ENCODE assay signal across 8 cellular contexts in the genomic region with DNA sequence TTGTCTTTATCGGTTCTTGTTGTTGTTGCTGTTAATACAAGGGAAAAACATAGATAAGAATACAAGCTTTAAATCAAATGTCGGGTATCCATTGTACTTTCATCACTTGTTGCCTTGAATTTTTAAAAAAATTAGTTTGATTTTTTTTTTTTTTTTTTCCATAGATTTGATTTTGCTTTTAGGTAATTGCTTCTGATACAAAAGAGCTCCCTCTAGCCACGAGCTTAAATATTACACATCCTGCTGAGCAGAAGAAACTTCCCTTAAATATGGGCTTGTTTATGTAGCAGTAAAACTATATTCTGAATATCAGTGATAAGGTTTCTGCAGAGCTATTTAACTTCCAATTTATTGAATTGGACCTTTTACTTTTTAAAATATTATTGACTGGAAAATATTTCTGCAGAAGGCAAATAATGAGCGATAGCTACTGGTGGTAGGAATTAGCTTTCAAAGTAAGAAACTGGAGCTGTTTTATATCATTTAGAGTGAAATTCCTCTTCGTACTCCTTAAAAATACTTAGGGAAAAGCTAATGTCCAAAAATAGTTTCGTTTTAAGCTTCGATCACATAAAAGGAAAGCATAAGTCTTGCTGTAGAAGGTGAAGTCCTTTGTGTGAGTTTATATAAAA.
A peak's percentile ranks its signal among the peaks of the same experiment; 100 is the strongest.
DNase-seq lines count a peak whose midpoint lies in the region; ATAC-seq and TF ChIP-seq lines count a peak whose summit lies in the region.

No MANE protein-coding gene starts in this region.

- H3K4me1 ChIP-seq in right cardiac atrium (ENCODE audit: control insufficient read depth, insufficient read depth, low read length), result no peaks in the 10 kb centered on the region

- H3K4me1 Mint-ChIP-seq in effector memory CD8-positive, alpha-beta T cell (ENCODE audit: low read depth in 2 of 2), result no peaks in the 10 kb centered on the region

- in situ Hi-C loops in Caki2 (cut with HindIII; ENCODE audit: low pct_unique_long_range_greater_than_20kb, low sequenced_read_pairs), result no loop called here
- in situ Hi-C loops in T47D (cut with HindIII; ENCODE audit: low pct_unique_long_range_greater_than_20kb, low sequenced_read_pairs), result no loop called here

- H3K36me3 ChIP-seq in neural cell (ENCODE audit: insufficient read depth, low read length), result no peaks in the 10 kb centered on the region

- no peak overlapping the region for H3K27ac ChIP-seq in neural cell (ENCODE audit: low read length)
- H3K27ac ChIP-seq in right cardiac atrium (ENCODE audit: low read length), result no peak overlapping the region

- H3K27me3 ChIP-seq in neural cell (ENCODE audit: insufficient read depth, low read depth, low read length) (no peaks in the 10 kb centered on the region), right cardiac atrium (ENCODE audit: control insufficient read depth, insufficient read depth) (no peaks in the 10 kb centered on the region)

- WGBS in right cardiac atrium, result 54% methylated on average over 7 of the region's 7 CpGs

- no peaks in the 10 kb centered on the region for H3K9me2 ChIP-seq in neural cell (ENCODE audit: insufficient read depth, low read length)

- DNase-seq in Caki2 (ENCODE audit: low read depth) (peak; percentile 21), M059J (ENCODE audit: low read depth) (peak; percentile 30), T47D (ENCODE audit: low read depth in 1 of 2, low spot score in 1 of 2) (peak; percentile 8 to 47), right cardiac atrium (no peak)
- no peak for DNase-seq in effector memory CD8-positive, alpha-beta T cell

- peaks cover 0 to 3% of the 10 kb centered on the region in 2 donors for H3K9me3 Mint-ChIP-seq in effector memory CD8-positive, alpha-beta T cell

- H3K9ac ChIP-seq in neural cell (ENCODE audit: low read length), result no peak overlapping the region

- no peaks in the 10 kb centered on the region for H3K79me2 ChIP-seq in neural cell (replicated peaks; ENCODE audit: insufficient read depth, low read length)

- H3K4me3 Mint-ChIP-seq in effector memory CD8-positive, alpha-beta T cell, result no peak overlapping the region

- H3K27me3 Mint-ChIP-seq in effector memory CD8-positive, alpha-beta T cell, result no peaks in the 10 kb centered on the region

- TF ChIP-seq CTCF in neural cell (IDR thresholded peaks at IDR 0.05; ENCODE audit: poor library complexity, severe bottlenecking), result peak; percentile 45

- H3K27ac Mint-ChIP-seq in effector memory CD8-positive, alpha-beta T cell, result no peak overlapping the region

- peak; percentile 59 for ATAC-seq in GM19463 (IDR thresholded peaks at IDR 0.05; ENCODE audit: unreplicated experiment)
- no peak for ATAC-seq in effector memory CD8-positive, alpha-beta T cell (replicated peaks)
- no peak for ATAC-seq in GM18520 (IDR thresholded peaks at IDR 0.05; ENCODE audit: unreplicated experiment)
- no peak for ATAC-seq in right cardiac atrium

- H2AFZ ChIP-seq in neural cell (ENCODE audit: low read depth, low read length), result no peak overlapping the region

- H3K4me2 ChIP-seq in neural cell (ENCODE audit: low read length), result no peak overlapping the region

- H3F3A ChIP-seq in neural cell (ENCODE audit: insufficient read depth, low read length, poor library complexity, severe bottlenecking), result no peaks in the 10 kb centered on the region

- no peak for TF ChIP-seq EP300 in neural cell (conservative IDR thresholded peaks at IDR 0.05; ENCODE audit: poor library complexity, severe bottlenecking)

- H3K36me3 Mint-ChIP-seq in effector memory CD8-positive, alpha-beta T cell (ENCODE audit: insufficient read depth), result no peaks in the 10 kb centered on the region

- intact Hi-C loops in right cardiac atrium (cut with DNase I), result no loop called here

- H3K9me3 ChIP-seq in neural cell (ENCODE audit: low read length) (no peaks in the 10 kb centered on the region), right cardiac atrium (ENCODE audit: control insufficient read depth, low read length) (no peaks in the 10 kb centered on the region)

- no peaks in the 10 kb centered on the region for H4K20me1 ChIP-seq in neural cell (ENCODE audit: insufficient read depth)

- no peak overlapping the region for H3K4me3 ChIP-seq in neural cell (ENCODE audit: low read length)
- H3K4me3 ChIP-seq in right cardiac atrium (ENCODE audit: low read length), result no peak overlapping the region

- no peak for TF ChIP-seq RAD21 in neural cell (conservative IDR thresholded peaks at IDR 0.05)

TF ChIP-seq in neural cell, 6 proteins besides CTCF, POLR2A, EP300 and RAD21:
- TF ChIP-seq, protein P1, sequence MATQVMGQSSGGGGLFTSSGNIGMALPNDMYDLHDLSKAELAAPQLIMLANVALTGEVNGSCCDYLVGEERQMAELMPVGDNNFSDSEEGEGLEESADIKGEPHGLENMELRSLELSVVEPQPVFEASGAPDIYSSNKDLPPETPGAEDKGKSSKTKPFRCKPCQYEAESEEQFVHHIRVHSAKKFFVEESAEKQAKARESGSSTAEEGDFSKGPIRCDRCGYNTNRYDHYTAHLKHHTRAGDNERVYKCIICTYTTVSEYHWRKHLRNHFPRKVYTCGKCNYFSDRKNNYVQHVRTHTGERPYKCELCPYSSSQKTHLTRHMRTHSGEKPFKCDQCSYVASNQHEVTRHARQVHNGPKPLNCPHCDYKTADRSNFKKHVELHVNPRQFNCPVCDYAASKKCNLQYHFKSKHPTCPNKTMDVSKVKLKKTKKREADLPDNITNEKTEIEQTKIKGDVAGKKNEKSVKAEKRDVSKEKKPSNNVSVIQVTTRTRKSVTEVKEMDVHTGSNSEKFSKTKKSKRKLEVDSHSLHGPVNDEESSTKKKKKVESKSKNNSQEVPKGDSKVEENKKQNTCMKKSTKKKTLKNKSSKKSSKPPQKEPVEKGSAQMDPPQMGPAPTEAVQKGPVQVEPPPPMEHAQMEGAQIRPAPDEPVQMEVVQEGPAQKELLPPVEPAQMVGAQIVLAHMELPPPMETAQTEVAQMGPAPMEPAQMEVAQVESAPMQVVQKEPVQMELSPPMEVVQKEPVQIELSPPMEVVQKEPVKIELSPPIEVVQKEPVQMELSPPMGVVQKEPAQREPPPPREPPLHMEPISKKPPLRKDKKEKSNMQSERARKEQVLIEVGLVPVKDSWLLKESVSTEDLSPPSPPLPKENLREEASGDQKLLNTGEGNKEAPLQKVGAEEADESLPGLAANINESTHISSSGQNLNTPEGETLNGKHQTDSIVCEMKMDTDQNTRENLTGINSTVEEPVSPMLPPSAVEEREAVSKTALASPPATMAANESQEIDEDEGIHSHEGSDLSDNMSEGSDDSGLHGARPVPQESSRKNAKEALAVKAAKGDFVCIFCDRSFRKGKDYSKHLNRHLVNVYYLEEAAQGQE (IDR thresholded peaks at IDR 0.05; ENCODE audit: borderline replicate concordance), result no peak
- no peak for TF ChIP-seq EZH2 (IDR thresholded peaks at IDR 0.05; ENCODE audit: borderline replicate concordance, insufficient read depth, low read length, poor library complexity, severe bottlenecking)
- TF ChIP-seq POLR2AphosphoS5 (IDR thresholded peaks at IDR 0.05), result no peak
- no peak for TF ChIP-seq TAF1 (IDR thresholded peaks at IDR 0.05; ENCODE audit: low read depth)
- TF ChIP-seq MXI1 (conservative IDR thresholded peaks at IDR 0.05; ENCODE audit: poor library complexity, severe bottlenecking), result no peak
- TF ChIP-seq SMC3 (conservative IDR thresholded peaks at IDR 0.05; ENCODE audit: poor library complexity), result peak; percentile 23

Comparison
In these comparisons a context has a peak if more than half of its experiments do, and no peak if none do; other contexts are left out.
1. DNase-seq: peak in Caki2 (single experiment), M059J (single experiment) and T47D (2 of 2); none in effector memory CD8-positive, alpha-beta T cell (0 of 3) and right cardiac atrium (0 of 3).